Comparison of ENCODE assay signal across 8 cellular contexts in genomic region chr10:132452651-132453469, GRCh38. TPM values are rescaled to one million over a fixed set of nuclear protein-coding genes. Genes with fewer than 3 reads are reported as not detected.
DNase-seq lines count a peak whose midpoint lies in the region; ATAC-seq and TF ChIP-seq lines count a peak whose summit lies in the region.

No MANE protein-coding gene starts in this region.

- ATAC-seq in HG03159 (IDR thresholded peaks at IDR 0.05; ENCODE audit: unreplicated experiment): peak; percentile 72
- ATAC-seq in activated CD8-positive, alpha-beta T cell treated with anti-CD3 and anti-CD28 coated beads for 36 hours: peak; percentile 82

- WGBS in mesodermal cell (ENCODE audit: insufficient coverage in 2 of 2), 2 experiments: 4 to 10% methylated on average over 39 to 42 of the region's 45 CpGs

- POLR2A ChIA-PET in activated CD8-positive, alpha-beta T cell treated with anti-CD3 and anti-CD28 coated beads for 36 hours (lab: Charles Lee): no interaction called here

- H3K9me3 Mint-ChIP-seq in activated CD8-positive, alpha-beta T cell treated with anti-CD3 and anti-CD28 coated beads for 36 hours: no peaks in the 10 kb centered on the region

- DNase-seq in AG20443 (ENCODE audit: low spot score): peak; percentile 96
- DNase-seq in NCI-H69 (lab: John Stamatoyannopoulos, UW): peak; percentile 89
- peak; percentile 88 for DNase-seq in activated CD8-positive, alpha-beta T cell treated with anti-CD3 and anti-CD28 coated beads for 36 hours
- peak; percentile 90 for DNase-seq in effector CD4-positive, alpha-beta T cell
- DNase-seq in stimulated activated CD8-positive, alpha-beta memory T cell treated with anti-CD3 and anti-CD28 coated beads, Interleukin-15, amount 100 ng/mL, for 24 hours (ENCODE audit: low read depth): peak; percentile 90

- peak overlapping the region; percentile 18 for H3K4me3 Mint-ChIP-seq in activated CD8-positive, alpha-beta T cell treated with anti-CD3 and anti-CD28 coated beads for 36 hours

- H3K4me1 Mint-ChIP-seq in activated CD8-positive, alpha-beta T cell treated with anti-CD3 and anti-CD28 coated beads for 36 hours (ENCODE audit: low read depth): peaks cover 22% of the 10 kb centered on the region

- peak overlapping the region; percentile 5 for H3K4me3 ChIP-seq in mesodermal cell (ENCODE audit: extremely low read depth, insufficient read depth, low read length, poor library complexity, severe bottlenecking)

- no peak overlapping the region for H3K27ac ChIP-seq in mesodermal cell (ENCODE audit: low read depth, low read length, severe bottlenecking)

- H3K36me3 Mint-ChIP-seq in activated CD8-positive, alpha-beta T cell treated with anti-CD3 and anti-CD28 coated beads for 36 hours (ENCODE audit: low read depth): no peaks in the 10 kb centered on the region

- intact Hi-C loops in activated CD8-positive, alpha-beta T cell treated with anti-CD3 and anti-CD28 coated beads for 36 hours (cut with micrococcal nuclease): loop anchor here (5.0 to 10.0 kb wide), 2 partner anchors 66 to 238 kb away; no protein-coding TSS in a partner anchor

- in situ Hi-C loops in GM18951 (cut with MboI; ENCODE audit: low sequenced_read_pairs, unreplicated experiment): loop anchor here (10.0 kb wide), 2 partner anchors 58 to 182 kb away; partner anchors contain the start of gene PWWP2B

- H3K4me1 ChIP-seq in mesodermal cell (ENCODE audit: control insufficient read depth, insufficient read depth, low read length, poor library complexity, severe bottlenecking): peaks cover 6% of the 10 kb centered on the region

- no peaks in the 10 kb centered on the region for H3K36me3 ChIP-seq in mesodermal cell (ENCODE audit: control insufficient read depth, insufficient read depth, low read length)

- peak; percentile 28 for TF ChIP-seq POLR2A in GM18951 (IDR thresholded peaks at IDR 0.05; ENCODE audit: extremely low read depth, insufficient read depth, insufficient read length)

- CTCF ChIA-PET in activated CD8-positive, alpha-beta T cell treated with anti-CD3 and anti-CD28 coated beads for 36 hours (lab: Charles Lee): interaction anchor here (1.0 to 1.3 kb wide), 2 partner anchors 80 to 140 kb away, joined by 3 to 4 read pairs; no protein-coding TSS in a partner anchor

- H3K27me3 Mint-ChIP-seq in activated CD8-positive, alpha-beta T cell treated with anti-CD3 and anti-CD28 coated beads for 36 hours: no peaks in the 10 kb centered on the region

- peak; percentile 95 for TF ChIP-seq CTCF in activated CD8-positive, alpha-beta T cell treated with anti-CD3 and anti-CD28 coated beads for 36 hours (IDR thresholded peaks at IDR 0.05)

- H3K9me3 ChIP-seq in mesodermal cell (ENCODE audit: control insufficient read depth, low read length): no peaks in the 10 kb centered on the region

- peak overlapping the region; percentile 57 for H3K27ac Mint-ChIP-seq in activated CD8-positive, alpha-beta T cell treated with anti-CD3 and anti-CD28 coated beads for 36 hours

RNA-seq across cellular contexts. Expression of gene PWWP2B, which starts 55.9 kb away (rescaled TPM):
- total RNA-seq in activated CD8-positive, alpha-beta T cell treated with anti-CD3 and anti-CD28 coated beads for 36 hours: 1 to 10 TPM; 6.0 to 6.6 TPM
- polyA plus RNA-seq in mesodermal cell (2013, experiment 1 of 2): 12.4 TPM
- polyA plus RNA-seq in mesodermal cell (2013, experiment 2 of 2): 10.1 TPM
